Comparison of ENCODE assay signal across 8 cellular contexts in the genomic region with DNA sequence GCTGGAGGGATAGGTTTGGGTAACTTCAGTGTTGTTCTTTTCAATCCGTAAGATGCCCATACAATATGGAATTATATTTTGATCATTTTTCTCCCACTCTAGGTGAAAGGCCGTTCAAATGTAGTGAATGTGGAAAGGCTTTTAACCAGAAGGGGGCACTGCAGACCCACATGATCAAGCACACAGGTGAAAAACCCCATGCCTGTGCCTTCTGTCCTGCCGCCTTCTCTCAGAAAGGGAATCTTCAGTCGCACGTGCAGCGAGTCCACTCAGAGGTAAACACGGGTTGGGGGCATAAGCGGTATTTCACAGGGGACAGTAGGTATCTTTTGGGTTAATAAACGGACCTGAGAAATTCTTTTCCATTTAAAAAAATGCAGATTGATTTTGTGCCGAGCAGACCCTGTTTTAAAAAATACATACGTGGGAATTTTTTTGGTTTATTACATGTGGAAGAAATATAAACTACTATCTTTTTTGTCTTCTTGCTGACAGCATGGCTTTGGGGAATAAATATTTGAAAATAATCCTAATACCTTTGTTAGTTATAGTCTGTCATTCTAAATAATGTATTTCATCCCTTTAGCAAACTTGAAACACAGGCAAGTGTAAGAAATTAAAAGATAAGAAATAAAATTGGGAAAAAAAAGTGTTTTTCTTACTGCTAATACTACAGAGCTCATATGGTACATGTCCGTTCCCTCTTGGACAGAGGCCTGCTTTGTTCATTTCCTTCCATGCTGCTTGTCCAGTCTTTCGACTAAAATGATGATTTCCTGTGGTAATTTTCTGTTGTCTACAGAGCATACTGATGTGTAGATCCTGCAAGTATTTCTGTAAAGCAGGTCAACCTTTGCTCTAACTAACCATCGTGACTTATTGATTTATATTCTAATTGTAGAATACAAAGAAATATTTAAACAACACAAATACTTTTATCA. TPM values are rescaled to one million over a fixed set of nuclear protein-coding genes. Genes with fewer than 3 reads are reported as not detected.
DNase-seq lines count a peak whose midpoint lies in the region; ATAC-seq and TF ChIP-seq lines count a peak whose summit lies in the region.

No MANE protein-coding gene starts in this region.

- peaks cover 0 to 10% of the 10 kb centered on the region in 2 donors for H3K36me3 ChIP-seq in adrenal gland (replicated peaks in 1 of 2)

- intact Hi-C loops in adrenal gland (cut with DNase I) = loop anchor here (10.0 kb wide), 1 partner anchor 71 kb away; no protein-coding TSS in a partner anchor

- H3K9me3 ChIP-seq in adrenal gland (replicated peaks in 1 of 3) = no peaks in the 10 kb centered on the region

- TF ChIP-seq POLR2A in adrenal gland (IDR thresholded peaks at IDR 0.05) = no peak

- no peak overlapping the region for H3K4me3 ChIP-seq in adrenal gland

- peak; percentile 32 for DNase-seq in activated naive CD4-positive, alpha-beta T cell treated with Interleukin-2 at 50 U/mL for 16 hours
- DNase-seq in activated naive CD4-positive, alpha-beta T cell (lab: John Stamatoyannopoulos, UW) = no peak
- DNase-seq in NCI-H774 (lab: John Stamatoyannopoulos, UW) (peak; percentile 16), adrenal gland (peak in 5 of 7 donors; percentile 29 to 73 (median 39)), inferior parietal cortex (ENCODE audit: extremely low spot score) (peak; percentile 72)
- DNase-seq in stimulated activated CD4-positive, alpha-beta T cell treated with anti-CD3 and anti-CD28 coated beads, TNF-alpha, amount 100 ng/mL, for 24 hours (ENCODE audit: low read depth in 3 of 3) = peak in 2 of 3 experiments; percentile 12 to 13

- peak; percentile 63 for ATAC-seq in HG03103 (IDR thresholded peaks at IDR 0.05; ENCODE audit: low read depth, unreplicated experiment)
- ATAC-seq in HG02642 (IDR thresholded peaks at IDR 0.05; ENCODE audit: poor library complexity, unreplicated experiment) = no peak

- H3K27me3 ChIP-seq in adrenal gland = no peaks in the 10 kb centered on the region

- H3K4me1 ChIP-seq in adrenal gland (replicated peaks in 1 of 2) = no peaks in the 10 kb centered on the region

- 69 to 73% (median 71%) methylated on average over 14 of the region's 14 CpGs for WGBS in adrenal gland, 4 donors

- TF ChIP-seq CTCF in adrenal gland (IDR thresholded peaks at IDR 0.05) = peak; percentile 23 to 60 (median 42)

- H3K27ac ChIP-seq in adrenal gland = no peak overlapping the region

RNA-seq across cellular contexts. Expression of a gene that starts 53.3 kb away (rescaled TPM):
- total RNA-seq in adrenal gland = 10 to 100 TPM in 4 of 8 donors, 1 to 10 TPM in 4; 6.1 to 35.2 (median 11.3) TPM
- polyA plus RNA-seq in adrenal gland = 1 to 10 TPM; 2.7 to 5.9 (median 4.0) TPM

Comparison
In these comparisons a context has a peak if more than half of its experiments do, and no peak if none do; other contexts are left out.
1. DNase-seq: peak in activated naive CD4-positive, alpha-beta T cell treated with Interleukin-2 at 50 U/mL for 16 hours (single experiment), NCI-H774 (single experiment), adrenal gland (5 of 7), inferior parietal cortex (single experiment) and stimulated activated CD4-positive, alpha-beta T cell treated with anti-CD3 and anti-CD28 coated beads, TNF-alpha, amount 100 ng/mL, for 24 hours (2 of 3); none in activated naive CD4-positive, alpha-beta T cell (0 of 4).